In genomic region chr16:3348547-3349167, GRCh38 we compare ENCODE assay signal across 1 cellular context.
TF ChIP-seq lines count a peak whose summit lies in the region.

No MANE protein-coding gene starts in this region.

TF ChIP-seq in K562, 482 proteins besides CTCF, POLR2A, EP300 and RAD21 (continued from another document and continues in another):
- TF ChIP-seq EGR1 (conservative IDR thresholded peaks at IDR 0.05) (peak; percentile 76), HDAC2 (IDR thresholded peaks at IDR 0.05) (peak; percentile 94; the same call in 1 of the 2 replicates), ESRRA (IDR thresholded peaks at IDR 0.05; ENCODE audit: borderline replicate concordance, low read depth) (peak; percentile 93), SMAD3 (CRISPR knock-in tag; conservative IDR thresholded peaks at IDR 0.05) (no peak), SETDB1 (IDR thresholded peaks at IDR 0.05; ENCODE audit: low read length) (no peak), MAFK (IDR thresholded peaks at IDR 0.05; ENCODE audit: low read length) (no peak), BMI1 (IDR thresholded peaks at IDR 0.05; ENCODE audit: low read length) (no peak), NFRKB (IDR thresholded peaks at IDR 0.05; ENCODE audit: low read depth) (no peak), SLC30A9 (CRISPR knock-in tag; IDR thresholded peaks at IDR 0.05) (no peak), RBFOX2 (IDR thresholded peaks at IDR 0.05; ENCODE audit: low read depth, low read length) (no peak), NFYB (IDR thresholded peaks at IDR 0.05; ENCODE audit: extremely low read depth, insufficient read length) (no peak), HNRNPH1 (optimal IDR thresholded peaks at IDR 0.05; ENCODE audit: low read depth, low read length) (no peak), MTF1 (CRISPR knock-in tag; IDR thresholded peaks at IDR 0.05; ENCODE audit: borderline replicate concordance) (no peak), RFX5 (IDR thresholded peaks at IDR 0.05; ENCODE audit: low read depth, low read length) (no peak), DEAF1 (CRISPR knock-in tag; IDR thresholded peaks at IDR 0.05) (no peak), NFIC (IDR thresholded peaks at IDR 0.05) (peak; percentile 81), TSHZ1 (CRISPR knock-in tag; IDR thresholded peaks at IDR 0.05) (no peak), HIVEP1 (CRISPR knock-in tag; IDR thresholded peaks at IDR 0.05) (no peak), KDM5B (IDR thresholded peaks at IDR 0.05; ENCODE audit: insufficient replicate concordance, low read depth, low read length) (no peak), NFE2 (IDR thresholded peaks at IDR 0.05; ENCODE audit: low read depth) (peak; percentile 28; the same call in 1 of the 2 replicates), FIP1L1 (IDR thresholded peaks at IDR 0.05; ENCODE audit: low read depth, low read length, poor library complexity, severe bottlenecking) (no peak), ATF2 (CRISPR knock-in tag; IDR thresholded peaks at IDR 0.05) (no peak), BRCA1 (IDR thresholded peaks at IDR 0.05) (no peak), BRCA1 (CRISPR knock-in tag; IDR thresholded peaks at IDR 0.05) (no peak), CHD1 (IDR thresholded peaks at IDR 0.05; ENCODE audit: low read length) (no peak), RCOR1 (IDR thresholded peaks at IDR 0.05; ENCODE audit: borderline replicate concordance in 1 of 2, low read depth in 2 of 2, low read length in 2 of 2) (peak; percentile 70 to 99; a peak in 3 of 4 replicates), SREBF2 (CRISPR knock-in tag; IDR thresholded peaks at IDR 0.05) (no peak), IFI16 (CRISPR knock-in tag; IDR thresholded peaks at IDR 0.05) (no peak), ZNF324 (CRISPR knock-in tag; IDR thresholded peaks at IDR 0.05) (no peak), DNMT1 (IDR thresholded peaks at IDR 0.05) (no peak), ZNF778 (CRISPR knock-in tag; IDR thresholded peaks at IDR 0.05) (no peak), FOXA3 (CRISPR knock-in tag; conservative IDR thresholded peaks at IDR 0.05 in 1 of 2, IDR thresholded peaks at IDR 0.05 in 1 of 2) (no peak), ZNF57 (CRISPR knock-in tag; IDR thresholded peaks at IDR 0.05) (no peak), PHF20 (IDR thresholded peaks at IDR 0.05; ENCODE audit: partially characterized antibody) (peak; percentile 38), XRCC5 (IDR thresholded peaks at IDR 0.05; ENCODE audit: low read depth, low read length) (no peak), ZEB2 (IDR thresholded peaks at IDR 0.05) (peak; percentile 95), RNF2 (IDR thresholded peaks at IDR 0.05) (peak; percentile 65; the same call in 1 of the 2 replicates), ZBTB2 (IDR thresholded peaks at IDR 0.05) (no peak), ETV5 (CRISPR knock-in tag; IDR thresholded peaks at IDR 0.05; ENCODE audit: low read depth) (peak; percentile 48; the same call in 1 of the 2 replicates), E2F8 (IDR thresholded peaks at IDR 0.05; ENCODE audit: low read depth, partially characterized antibody) (peak; percentile 72), ZBED1 (IDR thresholded peaks at IDR 0.05) (no peak; the same call in 1 of the 2 replicates), RBM39 (optimal IDR thresholded peaks at IDR 0.05; ENCODE audit: low read depth, low read length) (no peak), SMAD1 (IDR thresholded peaks at IDR 0.05; ENCODE audit: low read depth, low read length, partially characterized antibody) (no peak), RBM17 (IDR thresholded peaks at IDR 0.05; ENCODE audit: borderline replicate concordance, low read depth, low read length) (no peak), STAT5B (CRISPR knock-in tag; IDR thresholded peaks at IDR 0.05) (no peak), HEY1 (CRISPR knock-in tag; IDR thresholded peaks at IDR 0.05; ENCODE audit: borderline replicate concordance) (no peak), HDAC1 (IDR thresholded peaks at IDR 0.05) (peak; percentile 80 to 95), PCBP2 (IDR thresholded peaks at IDR 0.05; ENCODE audit: low read depth, low read length, poor library complexity, severe bottlenecking) (no peak), SRSF1 (IDR thresholded peaks at IDR 0.05; ENCODE audit: low read depth, low read length) (no peak)
- TF ChIP-seq, protein P1, sequence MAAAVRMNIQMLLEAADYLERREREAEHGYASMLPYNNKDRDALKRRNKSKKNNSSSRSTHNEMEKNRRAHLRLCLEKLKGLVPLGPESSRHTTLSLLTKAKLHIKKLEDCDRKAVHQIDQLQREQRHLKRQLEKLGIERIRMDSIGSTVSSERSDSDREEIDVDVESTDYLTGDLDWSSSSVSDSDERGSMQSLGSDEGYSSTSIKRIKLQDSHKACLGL (CRISPR knock-in tag; IDR thresholded peaks at IDR 0.05; ENCODE audit: borderline replicate concordance, poor library complexity, severe bottlenecking) = no peak
- TF ChIP-seq, protein P2, sequence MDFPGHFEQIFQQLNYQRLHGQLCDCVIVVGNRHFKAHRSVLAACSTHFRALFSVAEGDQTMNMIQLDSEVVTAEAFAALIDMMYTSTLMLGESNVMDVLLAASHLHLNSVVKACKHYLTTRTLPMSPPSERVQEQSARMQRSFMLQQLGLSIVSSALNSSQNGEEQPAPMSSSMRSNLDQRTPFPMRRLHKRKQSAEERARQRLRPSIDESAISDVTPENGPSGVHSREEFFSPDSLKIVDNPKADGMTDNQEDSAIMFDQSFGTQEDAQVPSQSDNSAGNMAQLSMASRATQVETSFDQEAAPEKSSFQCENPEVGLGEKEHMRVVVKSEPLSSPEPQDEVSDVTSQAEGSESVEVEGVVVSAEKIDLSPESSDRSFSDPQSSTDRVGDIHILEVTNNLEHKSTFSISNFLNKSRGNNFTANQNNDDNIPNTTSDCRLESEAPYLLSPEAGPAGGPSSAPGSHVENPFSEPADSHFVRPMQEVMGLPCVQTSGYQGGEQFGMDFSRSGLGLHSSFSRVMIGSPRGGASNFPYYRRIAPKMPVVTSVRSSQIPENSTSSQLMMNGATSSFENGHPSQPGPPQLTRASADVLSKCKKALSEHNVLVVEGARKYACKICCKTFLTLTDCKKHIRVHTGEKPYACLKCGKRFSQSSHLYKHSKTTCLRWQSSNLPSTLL (IDR thresholded peaks at IDR 0.05) = no peak
- TF ChIP-seq, protein P3, sequence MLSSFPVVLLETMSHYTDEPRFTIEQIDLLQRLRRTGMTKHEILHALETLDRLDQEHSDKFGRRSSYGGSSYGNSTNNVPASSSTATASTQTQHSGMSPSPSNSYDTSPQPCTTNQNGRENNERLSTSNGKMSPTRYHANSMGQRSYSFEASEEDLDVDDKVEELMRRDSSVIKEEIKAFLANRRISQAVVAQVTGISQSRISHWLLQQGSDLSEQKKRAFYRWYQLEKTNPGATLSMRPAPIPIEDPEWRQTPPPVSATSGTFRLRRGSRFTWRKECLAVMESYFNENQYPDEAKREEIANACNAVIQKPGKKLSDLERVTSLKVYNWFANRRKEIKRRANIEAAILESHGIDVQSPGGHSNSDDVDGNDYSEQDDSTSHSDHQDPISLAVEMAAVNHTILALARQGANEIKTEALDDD (IDR thresholded peaks at IDR 0.05) = peak; percentile 58; the same call in 1 of the 2 replicates
- TF ChIP-seq, protein P4, sequence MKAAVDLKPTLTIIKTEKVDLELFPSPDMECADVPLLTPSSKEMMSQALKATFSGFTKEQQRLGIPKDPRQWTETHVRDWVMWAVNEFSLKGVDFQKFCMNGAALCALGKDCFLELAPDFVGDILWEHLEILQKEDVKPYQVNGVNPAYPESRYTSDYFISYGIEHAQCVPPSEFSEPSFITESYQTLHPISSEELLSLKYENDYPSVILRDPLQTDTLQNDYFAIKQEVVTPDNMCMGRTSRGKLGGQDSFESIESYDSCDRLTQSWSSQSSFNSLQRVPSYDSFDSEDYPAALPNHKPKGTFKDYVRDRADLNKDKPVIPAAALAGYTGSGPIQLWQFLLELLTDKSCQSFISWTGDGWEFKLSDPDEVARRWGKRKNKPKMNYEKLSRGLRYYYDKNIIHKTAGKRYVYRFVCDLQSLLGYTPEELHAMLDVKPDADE (conservative IDR thresholded peaks at IDR 0.05; ENCODE audit: control insufficient read depth, low read depth, low read length) = no peak
- TF ChIP-seq, protein P5, sequence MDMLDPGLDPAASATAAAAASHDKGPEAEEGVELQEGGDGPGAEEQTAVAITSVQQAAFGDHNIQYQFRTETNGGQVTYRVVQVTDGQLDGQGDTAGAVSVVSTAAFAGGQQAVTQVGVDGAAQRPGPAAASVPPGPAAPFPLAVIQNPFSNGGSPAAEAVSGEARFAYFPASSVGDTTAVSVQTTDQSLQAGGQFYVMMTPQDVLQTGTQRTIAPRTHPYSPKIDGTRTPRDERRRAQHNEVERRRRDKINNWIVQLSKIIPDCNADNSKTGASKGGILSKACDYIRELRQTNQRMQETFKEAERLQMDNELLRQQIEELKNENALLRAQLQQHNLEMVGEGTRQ (CRISPR knock-in tag; IDR thresholded peaks at IDR 0.05) = no peak
